1 cellular context compared by ENCODE assay signal in the genomic region with DNA sequence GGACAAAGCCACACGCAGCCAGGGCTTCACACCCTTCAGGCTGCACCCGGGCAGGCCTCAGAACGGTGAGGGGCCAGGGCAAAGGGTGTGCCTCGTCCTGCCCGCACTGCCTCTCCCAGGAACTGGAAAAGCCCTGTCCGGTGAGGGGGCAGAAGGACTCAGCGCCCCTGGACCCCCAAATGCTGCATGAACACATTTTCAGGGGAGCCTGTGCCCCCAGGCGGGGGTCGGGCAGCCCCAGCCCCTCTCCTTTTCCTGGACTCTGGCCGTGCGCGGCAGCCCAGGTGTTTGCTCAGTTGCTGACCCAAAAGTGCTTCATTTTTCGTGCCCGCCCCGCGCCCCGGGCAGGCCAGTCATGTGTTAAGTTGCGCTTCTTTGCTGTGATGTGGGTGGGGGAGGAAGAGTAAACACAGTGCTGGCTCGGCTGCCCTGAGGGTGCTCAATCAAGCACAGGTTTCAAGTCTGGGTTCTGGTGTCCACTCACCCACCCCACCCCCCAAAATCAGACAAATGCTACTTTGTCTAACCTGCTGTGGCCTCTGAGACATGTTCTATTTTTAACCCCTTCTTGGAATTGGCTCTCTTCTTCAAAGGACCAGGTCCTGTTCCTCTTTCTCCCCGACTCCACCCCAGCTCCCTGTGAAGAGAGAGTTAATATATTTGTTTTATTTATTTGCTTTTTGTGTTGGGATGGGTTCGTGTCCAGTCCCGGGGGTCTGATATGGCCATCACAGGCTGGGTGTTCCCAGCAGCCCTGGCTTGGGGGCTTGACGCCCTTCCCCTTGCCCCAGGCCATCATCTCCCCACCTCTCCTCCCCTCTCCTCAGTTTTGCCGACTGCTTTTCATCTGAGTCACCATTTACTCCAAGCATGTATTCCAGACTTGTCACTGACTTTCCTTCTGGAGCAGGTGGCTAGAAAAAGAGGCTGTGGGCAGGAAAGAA.
TF ChIP-seq lines count a peak whose summit lies in the region.

No MANE protein-coding gene starts in this region.

TF ChIP-seq in liver, 16 proteins besides CTCF, POLR2A, EP300 and RAD21 (continued from another document):
- TF ChIP-seq, protein P1, sequence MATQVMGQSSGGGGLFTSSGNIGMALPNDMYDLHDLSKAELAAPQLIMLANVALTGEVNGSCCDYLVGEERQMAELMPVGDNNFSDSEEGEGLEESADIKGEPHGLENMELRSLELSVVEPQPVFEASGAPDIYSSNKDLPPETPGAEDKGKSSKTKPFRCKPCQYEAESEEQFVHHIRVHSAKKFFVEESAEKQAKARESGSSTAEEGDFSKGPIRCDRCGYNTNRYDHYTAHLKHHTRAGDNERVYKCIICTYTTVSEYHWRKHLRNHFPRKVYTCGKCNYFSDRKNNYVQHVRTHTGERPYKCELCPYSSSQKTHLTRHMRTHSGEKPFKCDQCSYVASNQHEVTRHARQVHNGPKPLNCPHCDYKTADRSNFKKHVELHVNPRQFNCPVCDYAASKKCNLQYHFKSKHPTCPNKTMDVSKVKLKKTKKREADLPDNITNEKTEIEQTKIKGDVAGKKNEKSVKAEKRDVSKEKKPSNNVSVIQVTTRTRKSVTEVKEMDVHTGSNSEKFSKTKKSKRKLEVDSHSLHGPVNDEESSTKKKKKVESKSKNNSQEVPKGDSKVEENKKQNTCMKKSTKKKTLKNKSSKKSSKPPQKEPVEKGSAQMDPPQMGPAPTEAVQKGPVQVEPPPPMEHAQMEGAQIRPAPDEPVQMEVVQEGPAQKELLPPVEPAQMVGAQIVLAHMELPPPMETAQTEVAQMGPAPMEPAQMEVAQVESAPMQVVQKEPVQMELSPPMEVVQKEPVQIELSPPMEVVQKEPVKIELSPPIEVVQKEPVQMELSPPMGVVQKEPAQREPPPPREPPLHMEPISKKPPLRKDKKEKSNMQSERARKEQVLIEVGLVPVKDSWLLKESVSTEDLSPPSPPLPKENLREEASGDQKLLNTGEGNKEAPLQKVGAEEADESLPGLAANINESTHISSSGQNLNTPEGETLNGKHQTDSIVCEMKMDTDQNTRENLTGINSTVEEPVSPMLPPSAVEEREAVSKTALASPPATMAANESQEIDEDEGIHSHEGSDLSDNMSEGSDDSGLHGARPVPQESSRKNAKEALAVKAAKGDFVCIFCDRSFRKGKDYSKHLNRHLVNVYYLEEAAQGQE (IDR thresholded peaks at IDR 0.05): no peak
- TF ChIP-seq, protein P2, sequence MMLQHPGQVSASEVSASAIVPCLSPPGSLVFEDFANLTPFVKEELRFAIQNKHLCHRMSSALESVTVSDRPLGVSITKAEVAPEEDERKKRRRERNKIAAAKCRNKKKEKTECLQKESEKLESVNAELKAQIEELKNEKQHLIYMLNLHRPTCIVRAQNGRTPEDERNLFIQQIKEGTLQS (IDR thresholded peaks at IDR 0.05): no peak
- no peak for TF ChIP-seq TAF1 (conservative IDR thresholded peaks at IDR 0.05)
- TF ChIP-seq, protein P3, sequence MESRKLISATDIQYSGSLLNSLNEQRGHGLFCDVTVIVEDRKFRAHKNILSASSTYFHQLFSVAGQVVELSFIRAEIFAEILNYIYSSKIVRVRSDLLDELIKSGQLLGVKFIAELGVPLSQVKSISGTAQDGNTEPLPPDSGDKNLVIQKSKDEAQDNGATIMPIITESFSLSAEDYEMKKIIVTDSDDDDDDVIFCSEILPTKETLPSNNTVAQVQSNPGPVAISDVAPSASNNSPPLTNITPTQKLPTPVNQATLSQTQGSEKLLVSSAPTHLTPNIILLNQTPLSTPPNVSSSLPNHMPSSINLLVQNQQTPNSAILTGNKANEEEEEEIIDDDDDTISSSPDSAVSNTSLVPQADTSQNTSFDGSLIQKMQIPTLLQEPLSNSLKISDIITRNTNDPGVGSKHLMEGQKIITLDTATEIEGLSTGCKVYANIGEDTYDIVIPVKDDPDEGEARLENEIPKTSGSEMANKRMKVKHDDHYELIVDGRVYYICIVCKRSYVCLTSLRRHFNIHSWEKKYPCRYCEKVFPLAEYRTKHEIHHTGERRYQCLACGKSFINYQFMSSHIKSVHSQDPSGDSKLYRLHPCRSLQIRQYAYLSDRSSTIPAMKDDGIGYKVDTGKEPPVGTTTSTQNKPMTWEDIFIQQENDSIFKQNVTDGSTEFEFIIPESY (IDR thresholded peaks at IDR 0.05): no peak
- TF ChIP-seq YY1 (IDR thresholded peaks at IDR 0.05): no peak
- no peak for TF ChIP-seq HNF4G (IDR thresholded peaks at IDR 0.05)
- peak; percentile 74 for TF ChIP-seq SP1 (IDR thresholded peaks at IDR 0.05)
- TF ChIP-seq GABPA (IDR thresholded peaks at IDR 0.05 in 1 of 2, conservative IDR thresholded peaks at IDR 0.05 in 1 of 2): no peak
- TF ChIP-seq NR2F2 (IDR thresholded peaks at IDR 0.05): no peak
- peak; percentile 68 for TF ChIP-seq FOXA1 (IDR thresholded peaks at IDR 0.05)
- TF ChIP-seq RXRA (IDR thresholded peaks at IDR 0.05): peak; percentile 24 to 32
- TF ChIP-seq EGR1 (IDR thresholded peaks at IDR 0.05; ENCODE audit: low read depth in 2 of 2): no peak
- TF ChIP-seq JUND (IDR thresholded peaks at IDR 0.05): no peak
- TF ChIP-seq, protein P4, sequence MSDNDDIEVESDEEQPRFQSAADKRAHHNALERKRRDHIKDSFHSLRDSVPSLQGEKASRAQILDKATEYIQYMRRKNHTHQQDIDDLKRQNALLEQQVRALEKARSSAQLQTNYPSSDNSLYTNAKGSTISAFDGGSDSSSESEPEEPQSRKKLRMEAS (IDR thresholded peaks at IDR 0.05): no peak
- TF ChIP-seq HNF4A (conservative IDR thresholded peaks at IDR 0.05): peak; percentile 40 to 51
